ENCODE assay signal across 10 cellular contexts in the genomic region with DNA sequence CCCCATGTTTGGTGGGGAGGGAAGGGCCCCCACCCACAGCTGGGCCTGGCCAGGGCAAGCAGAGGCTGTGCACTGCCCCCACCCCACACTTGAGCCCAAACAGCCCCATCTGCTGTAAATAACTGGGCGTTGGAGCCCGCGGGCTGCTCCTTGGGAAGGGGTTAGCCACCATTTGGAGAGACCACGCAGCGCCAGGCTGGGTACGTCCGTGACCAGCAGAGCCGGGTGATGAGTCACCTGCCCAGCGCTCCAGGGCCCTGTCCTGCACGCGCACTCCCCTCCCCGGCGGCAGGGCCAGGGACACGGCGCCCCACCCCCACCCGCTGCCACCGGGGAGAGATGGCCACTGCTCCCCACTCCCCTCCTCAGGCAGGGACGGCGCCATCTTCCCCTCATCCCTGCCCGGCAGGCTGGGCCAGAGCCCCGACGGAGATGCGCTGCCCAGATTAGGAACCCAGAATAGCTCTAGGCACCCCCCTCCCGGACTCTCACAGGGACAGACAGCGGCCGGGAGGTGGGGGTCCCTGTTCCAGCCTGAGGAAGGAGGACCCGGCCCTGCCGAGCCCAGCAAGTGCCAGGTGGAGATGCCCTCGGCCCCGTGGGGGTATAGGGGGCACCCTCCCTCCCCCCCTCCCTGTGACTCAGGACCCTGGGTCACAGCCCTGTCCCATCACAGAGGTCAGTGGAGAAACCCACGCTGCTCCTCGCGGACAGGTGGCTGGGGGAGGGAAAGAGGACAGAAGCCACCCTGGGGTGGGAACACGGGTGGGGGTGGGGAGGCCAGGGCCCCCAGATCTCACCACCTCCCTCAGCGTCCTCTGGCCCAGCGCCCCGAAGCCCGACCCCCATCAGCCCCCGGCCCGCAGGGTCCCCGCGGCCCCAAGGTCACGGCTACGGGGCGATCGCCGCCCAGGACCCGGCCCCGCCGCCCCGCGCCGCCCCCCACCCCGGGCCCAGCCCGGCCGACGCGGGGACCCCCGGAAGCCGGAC. TPM values are rescaled to one million over a fixed set of nuclear protein-coding genes. Genes with fewer than 3 reads are reported as not detected.
DNase-seq lines count a peak whose midpoint lies in the region; ATAC-seq and TF ChIP-seq lines count a peak whose summit lies in the region.
"Had no signal": no experiment of that assay in that cellular context is flagged by ENCODE, and none has a peak within 500 bp of the region (broad histone marks: within the 10 kb centered on the region; RNA-seq: fewer than 3 reads in every experiment).

No MANE protein-coding gene starts in this region.

- H3K9ac ChIP-seq in GM23248 = no peak overlapping the region

- H3K4me1 ChIP-seq in GM23248 (ENCODE audit: insufficient read depth) (no peaks in the 10 kb centered on the region), gastroesophageal sphincter (peaks cover 0 to 48% (median 12%) of the 10 kb centered on the region in 3 donors), prostate gland (replicated peaks) (no peaks in the 10 kb centered on the region)

- H3K36me3 Mint-ChIP-seq in activated T-cell treated with anti-CD3 and anti-CD28 coated beads, Interleukin-2, amount 50 U/mL, for 24 hours (ENCODE audit: low read depth) = no peaks in the 10 kb centered on the region

- no peak for TF ChIP-seq EP300 in gastroesophageal sphincter (IDR thresholded peaks at IDR 0.05)

- peaks cover 5% of the 10 kb centered on the region for H3K4me1 Mint-ChIP-seq in activated T-cell treated with anti-CD3 and anti-CD28 coated beads, Interleukin-2, amount 50 U/mL, for 24 hours (ENCODE audit: low read depth)

- H2AFZ ChIP-seq in GM23248 = no peak overlapping the region

- H3K4me3 Mint-ChIP-seq in activated T-cell treated with anti-CD3 and anti-CD28 coated beads, Interleukin-2, amount 50 U/mL, for 24 hours = no peak overlapping the region

- no peak overlapping the region for H3K4me2 ChIP-seq in GM23248 (ENCODE audit: unreplicated experiment)

- H3K27ac ChIP-seq in GM23248 (no peak overlapping the region), gastroesophageal sphincter (no peak overlapping the region), prostate gland (no peak overlapping the region)

- H3K9me3 ChIP-seq in GM23248 (ENCODE audit: low read depth) (no peaks in the 10 kb centered on the region), gastroesophageal sphincter (no peaks in the 10 kb centered on the region), prostate gland (no peaks in the 10 kb centered on the region)

- H3K27me3 ChIP-seq in GM23248 (replicated peaks; ENCODE audit: insufficient read depth) = peaks cover 15% of the 10 kb centered on the region; the same call in 1 of the 2 replicates
- H3K27me3 ChIP-seq in gastroesophageal sphincter = peaks cover 89% of the 10 kb centered on the region
- H3K27me3 ChIP-seq in prostate gland (replicated peaks; ENCODE audit: insufficient read depth) = no peaks in the 10 kb centered on the region

- WGBS in GM23248 (ENCODE audit: low coverage in 1 of 2, low lambda C conversion rate in 2 of 2, missing lambda C conversion rate in 2 of 2), 2 experiments = 1 to 3% methylated on average over 11 to 32 of the region's 60 CpGs
- WGBS in gastroesophageal sphincter (ENCODE audit: low coverage in 1 of 2), 2 donors = no CpG with 5 or more reads among the region's 60 CpGs
- WGBS in prostate gland = 8% methylated on average over 13 of the region's 60 CpGs

- intact Hi-C loops in prostate gland (cut with DNase I) = no loop called here

- H3K9me2 ChIP-seq in GM23248 (ENCODE audit: insufficient read depth) = no peaks in the 10 kb centered on the region

- in situ Hi-C loops in GM23248 (cut with MboI) = no loop called here

- TF ChIP-seq CTCF in gastroesophageal sphincter (IDR thresholded peaks at IDR 0.05) = no peak
- TF ChIP-seq CTCF in prostate gland (IDR thresholded peaks at IDR 0.05) = no peak

- H3K27ac Mint-ChIP-seq in activated T-cell treated with anti-CD3 and anti-CD28 coated beads, Interleukin-2, amount 50 U/mL, for 24 hours = no peak overlapping the region

- no peaks in the 10 kb centered on the region for H4K20me1 ChIP-seq in GM23248 (ENCODE audit: insufficient read depth)

- H3F3A ChIP-seq in GM23248 (ENCODE audit: insufficient read depth) = no peaks in the 10 kb centered on the region

- H3K79me2 ChIP-seq in GM23248 (ENCODE audit: insufficient read depth) = no peaks in the 10 kb centered on the region

- no peaks in the 10 kb centered on the region for H3K9me3 Mint-ChIP-seq in activated T-cell treated with anti-CD3 and anti-CD28 coated beads, Interleukin-2, amount 50 U/mL, for 24 hours

- TF ChIP-seq POLR2A in gastroesophageal sphincter (IDR thresholded peaks at IDR 0.05) = no peak
- TF ChIP-seq POLR2A in prostate gland (IDR thresholded peaks at IDR 0.05) = no peak

- H3K36me3 ChIP-seq in GM23248 (ENCODE audit: low read depth) (no peaks in the 10 kb centered on the region), gastroesophageal sphincter (no peaks in the 10 kb centered on the region), prostate gland (no peaks in the 10 kb centered on the region)

- no peak overlapping the region for H3K4me3 ChIP-seq in GM23248
- peak overlapping the region in 1 of 2 donors; percentile 55 for H3K4me3 ChIP-seq in gastroesophageal sphincter
- peak overlapping the region; percentile 26 to 40 for H3K4me3 ChIP-seq in prostate gland

- DNase-seq in GM23248 (peak; percentile 79), RPMI7951 (ENCODE audit: low read depth) (peak; percentile 79), prostate gland (ENCODE audit: low spot score) (no peak), COLO829 (ENCODE audit: low spot score) (no peak)
- no peak for DNase-seq in activated T-cell treated with anti-CD3 and anti-CD28 coated beads, Interleukin-2, amount 50 U/mL, for 24 hours
- DNase-seq: activated CD4-positive, CD25-positive, alpha-beta regulatory T cell treated with anti-CD3 and anti-CD28 coated beads, Interleukin-2, amount 50 U/mL, for 72 hours; GOT3 had no signal

- ATAC-seq in gastroesophageal sphincter (peak; percentile 29), GM21786 (IDR thresholded peaks at IDR 0.05; ENCODE audit: unreplicated experiment) (no peak), GM21360 (IDR thresholded peaks at IDR 0.05; ENCODE audit: unreplicated experiment) (no peak)

- peaks cover 27% of the 10 kb centered on the region for H3K27me3 Mint-ChIP-seq in activated T-cell treated with anti-CD3 and anti-CD28 coated beads, Interleukin-2, amount 50 U/mL, for 24 hours

RNA-seq across cellular contexts. Expression of a gene that starts 0.6 kb away (rescaled TPM):
- total RNA-seq in GM23248 (2014; rRNA removed; shearing (Covaris generic)) = 0.43 TPM in 1 of 2 replicates, not detected in the other
- polyA plus RNA-seq in GM23248 (2016; fragmentation: Nextera tagmentation; extraction: Ambion mirVana) = not detected in 2 replicates
- 14.1 and 17.6 TPM in 2 replicates for total RNA-seq in RPMI7951 (2014; rRNA removed; shearing (Covaris generic))
- total RNA-seq in gastroesophageal sphincter (1 to 10 TPM in 3 of 4 donors, under 1 TPM in 1; 0.47 to 6.5 (median 3.4) TPM), prostate gland (10 to 100 TPM; 13.4 to 20.9 TPM)

RNA-seq across cellular contexts. Expression of a gene that starts 22.3 kb away (rescaled TPM):
- 132 and 236 TPM in 2 replicates for total RNA-seq in GM23248 (2014; rRNA removed; shearing (Covaris generic))
- polyA plus RNA-seq in GM23248 (2016; fragmentation: Nextera tagmentation; extraction: Ambion mirVana) = 170 and 171 TPM in 2 replicates
- total RNA-seq in RPMI7951 (2014; rRNA removed; shearing (Covaris generic)) = 140 and 185 TPM in 2 replicates
- total RNA-seq in gastroesophageal sphincter = 100 to 1,000 TPM; 114 to 256 (median 162) TPM
- 100 to 1,000 TPM; 602 to 609 TPM for total RNA-seq in prostate gland

RNA-seq across cellular contexts. Expression of a gene that starts 25.8 kb away (rescaled TPM):
- not detected in 2 replicates for total RNA-seq in GM23248 (2014; rRNA removed; shearing (Covaris generic))
- 0.38 TPM in 1 of 2 replicates, not detected in the other for polyA plus RNA-seq in GM23248 (2016; fragmentation: Nextera tagmentation; extraction: Ambion mirVana)
- total RNA-seq in RPMI7951 (2014; rRNA removed; shearing (Covaris generic)) = 0.10 and 2.5 TPM in 2 replicates
- total RNA-seq in gastroesophageal sphincter (under 1 TPM in 3 of 4 donors, not detected in 1; 0.19 to 0.40 (median 0.40) TPM), prostate gland (10 to 100 TPM in 1 of 2 donors, under 1 TPM in 1; 0.46 to 35.6 TPM)

RNA-seq across cellular contexts. Expression of a gene that starts 38.9 kb away (rescaled TPM):
- total RNA-seq in GM23248 (2014; rRNA removed; shearing (Covaris generic)) = 0.13 TPM in 1 of 2 replicates, not detected in the other
- 0.06 TPM in 1 of 2 replicates, not detected in the other for polyA plus RNA-seq in GM23248 (2016; fragmentation: Nextera tagmentation; extraction: Ambion mirVana)
- total RNA-seq in RPMI7951 (2014; rRNA removed; shearing (Covaris generic)) = 0.48 TPM in 1 of 2 replicates, not detected in the other
- total RNA-seq in gastroesophageal sphincter (1 to 10 TPM in 1 of 4 donors, under 1 TPM in 2, not detected in 1; 0.13 to 2.1 (median 0.42) TPM), prostate gland (1 to 10 TPM in 1 of 2 donors, under 1 TPM in 1; 0.77 to 1.1 TPM)

RNA-seq across cellular contexts. Expression of a gene that starts 49.3 kb away (rescaled TPM):
- total RNA-seq in GM23248 (2014; rRNA removed; shearing (Covaris generic)) = not detected in 2 replicates
- polyA plus RNA-seq in GM23248 (2016; fragmentation: Nextera tagmentation; extraction: Ambion mirVana) = not detected in 2 replicates
- not detected in 2 replicates for total RNA-seq in RPMI7951 (2014; rRNA removed; shearing (Covaris generic))
- not detected for total RNA-seq in gastroesophageal sphincter
- 1 to 10 TPM in 1 of 2 donors, under 1 TPM in 1; 0.34 to 1.6 TPM for total RNA-seq in prostate gland

Comparison
In these comparisons a context has a peak if more than half of its experiments do, and no peak if none do; other contexts are left out.
1. DNase-seq: peak in GM23248 (single experiment) and RPMI7951 (single experiment); none in prostate gland (single experiment), COLO829 (single experiment) and activated T-cell treated with anti-CD3 and anti-CD28 coated beads, Interleukin-2, amount 50 U/mL, for 24 hours (single experiment).